2 cellular contexts compared by ENCODE assay signal in genomic region chr10:84311596-84311995, GRCh38.
TF ChIP-seq lines count a peak whose summit lies in the region.

No MANE protein-coding gene starts in this region.

TF ChIP-seq in IMR-90, 13 proteins besides CTCF, POLR2A, EP300 and RAD21:
- no peak for TF ChIP-seq USF2 (IDR thresholded peaks at IDR 0.05; ENCODE audit: low read depth, low read length)

TF ChIP-seq in K562, 482 proteins besides CTCF, POLR2A, EP300 and RAD21:
- no peak for TF ChIP-seq E2F5 (CRISPR knock-in tag; IDR thresholded peaks at IDR 0.05)
- no peak for TF ChIP-seq ZNF134 (CRISPR knock-in tag; conservative IDR thresholded peaks at IDR 0.05)
- no peak for TF ChIP-seq PTRF (tag; IDR thresholded peaks at IDR 0.05)
- no peak for TF ChIP-seq TSC22D4 (tag; IDR thresholded peaks at IDR 0.05)
- TF ChIP-seq NFYB (IDR thresholded peaks at IDR 0.05; ENCODE audit: extremely low read depth, insufficient read length), result peak; percentile 89
- 0 out of 2 replicates have a peak, but pooled peaks have one; percentile 58 for TF ChIP-seq ZNF316 (IDR thresholded peaks at IDR 0.05)
- no peak for TF ChIP-seq CBX3 (IDR thresholded peaks at IDR 0.05; ENCODE audit: borderline replicate concordance in 1 of 2, low read length in 2 of 2)
- TF ChIP-seq FOXP1 (CRISPR knock-in tag; IDR thresholded peaks at IDR 0.05), result no peak
- no peak for TF ChIP-seq ZNF584 (CRISPR knock-in tag; IDR thresholded peaks at IDR 0.05; ENCODE audit: low read depth)
- no peak for TF ChIP-seq ZNF407 (IDR thresholded peaks at IDR 0.05; ENCODE audit: low read depth)
- no peak for TF ChIP-seq MEF2A (IDR thresholded peaks at IDR 0.05; ENCODE audit: control insufficient read depth, low read depth, low read length)
- TF ChIP-seq CCNT2 (IDR thresholded peaks at IDR 0.05; ENCODE audit: borderline replicate concordance, extremely low read depth, insufficient read length, low read depth, low read length), result no peak
- TF ChIP-seq CBX8 (IDR thresholded peaks at IDR 0.05; ENCODE audit: borderline replicate concordance, extremely low read depth, low read depth, low read length, poor library complexity, severe bottlenecking), result no peak
- TF ChIP-seq RBM25 (IDR thresholded peaks at IDR 0.05; ENCODE audit: low read depth, low read length, severe bottlenecking), result peak; percentile 38
- no peak for TF ChIP-seq TFE3 (CRISPR knock-in tag; IDR thresholded peaks at IDR 0.05)
